In genomic region chr16:67868290-67868689, GRCh38 we compare ENCODE assay signal across 1 cellular context.
TF ChIP-seq lines count a peak whose summit lies in the region.

No MANE protein-coding gene starts in this region.

TF ChIP-seq in H1, 55 proteins besides CTCF, POLR2A, EP300 and RAD21:
- TF ChIP-seq RFX5 (IDR thresholded peaks at IDR 0.05; ENCODE audit: borderline replicate concordance, low read depth, low read length) (no peak), JUND (IDR thresholded peaks at IDR 0.05; ENCODE audit: low read length) (no peak), NRF1 (IDR thresholded peaks at IDR 0.05; ENCODE audit: low read depth, low read length) (no peak), TAF1 (IDR thresholded peaks at IDR 0.05; ENCODE audit: low read depth, low read length) (no peak), CHD7 (IDR thresholded peaks at IDR 0.05; ENCODE audit: insufficient replicate concordance, low read length) (no peak), SRF (IDR thresholded peaks at IDR 0.05; ENCODE audit: low read depth, low read length) (no peak), RXRA (IDR thresholded peaks at IDR 0.05; ENCODE audit: insufficient read depth, low read depth, low read length) (no peak), CTBP2 (IDR thresholded peaks at IDR 0.05; ENCODE audit: borderline replicate concordance, insufficient read depth, insufficient read length, low read length) (no peak), BRCA1 (IDR thresholded peaks at IDR 0.05; ENCODE audit: low read depth, low read length) (no peak)
